18 cellular contexts compared by ENCODE assay signal in the genomic region with DNA sequence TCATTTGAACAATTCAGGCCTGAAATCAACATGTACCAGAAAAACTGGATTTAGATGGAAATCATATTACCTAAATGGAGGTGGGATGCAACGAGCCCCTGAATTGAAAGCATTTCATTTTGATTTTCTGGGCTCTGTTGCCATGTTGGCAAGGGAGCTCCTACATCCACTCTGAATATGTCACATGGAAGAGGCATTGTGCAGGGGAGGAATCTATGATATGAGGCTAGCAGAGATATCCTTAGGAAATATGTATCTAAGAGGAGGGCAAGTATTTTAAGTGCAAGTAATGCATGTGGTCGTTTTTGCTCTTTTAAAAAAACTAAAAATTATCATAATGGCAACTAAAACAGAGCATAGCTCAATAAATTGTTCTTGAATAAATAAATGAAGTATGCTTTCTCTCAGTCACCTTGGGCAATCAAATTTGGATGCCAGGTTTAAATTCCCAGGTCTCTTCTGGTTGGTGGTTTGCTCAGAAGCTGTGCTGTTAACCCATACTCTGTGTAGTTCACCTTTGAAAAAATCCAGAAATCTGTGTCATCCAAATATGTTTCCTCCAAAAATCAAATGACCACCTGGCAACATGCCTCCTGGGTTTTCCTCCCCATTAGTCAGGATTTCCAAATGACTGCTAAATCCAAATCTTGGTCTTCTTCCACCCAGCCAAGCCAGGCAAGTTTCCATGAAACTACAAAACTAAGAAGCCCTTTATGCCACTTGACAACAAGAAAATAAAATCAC. TPM values are rescaled to one million over a fixed set of nuclear protein-coding genes. Genes with fewer than 3 reads are reported as not detected.
A peak's percentile ranks its signal among the peaks of the same experiment; 100 is the strongest.
DNase-seq lines count a peak whose midpoint lies in the region; ATAC-seq, FAIRE-seq and TF ChIP-seq lines count a peak whose summit lies in the region.
"Had no signal": no experiment of that assay in that cellular context is flagged by ENCODE, and none has a peak within 500 bp of the region (broad histone marks: within the 10 kb centered on the region; RNA-seq: fewer than 3 reads in every experiment).

No MANE protein-coding gene starts in this region.

- FAIRE-seq in keratinocyte (lab: Jason Lieb, UNC) = peak; percentile 34
- FAIRE-seq: HepG2, RCC 7860 had no signal

- no peaks in the 10 kb centered on the region for H3K9me1 ChIP-seq in keratinocyte (ENCODE audit: control insufficient read depth, extremely low read depth, insufficient read depth, low read length)

- intact Hi-C loops in left cardiac atrium (cut with DNase I) (no loop called here), left ventricle myocardium superior (cut with micrococcal nuclease) (no loop called here)

- no peak overlapping the region for H3K4me2 ChIP-seq in keratinocyte (ENCODE audit: control insufficient read depth, extremely low read depth, insufficient read depth, low read depth, low read length)
- H3K4me2 ChIP-seq: KMS-11 had no signal

- no peaks in the 10 kb centered on the region for H3K9me3 ChIP-seq in keratinocyte (ENCODE audit: control insufficient read depth, low read depth, low read length)

- ATAC-seq in left cardiac atrium = peak; percentile 41 to 59
- no peak for ATAC-seq in left ventricle myocardium superior
- ATAC-seq in GM19452 (IDR thresholded peaks at IDR 0.05; ENCODE audit: unreplicated experiment) = no peak
- ATAC-seq in HG03039 (IDR thresholded peaks at IDR 0.05; ENCODE audit: unreplicated experiment) = no peak
- ATAC-seq: HepG2 had no signal

- H3K27ac ChIP-seq in keratinocyte (ENCODE audit: control insufficient read depth, insufficient read depth, low read length) = peak overlapping the region; percentile 34
- H3K27ac ChIP-seq: KMS-11 had no signal

- H3K27me3 ChIP-seq in keratinocyte (ENCODE audit: control insufficient read depth, extremely low read depth, insufficient read depth, low read length) = no peaks in the 10 kb centered on the region

- DNase-seq in left cardiac atrium (peak; percentile 24), left ventricle myocardium superior (no peak), cerebellum (ENCODE audit: low spot score) (peak; percentile 24), keratinocyte (ENCODE audit: low read depth, low spot score) (no peak), foreskin melanocyte (no peak)
- no peak for DNase-seq in activated CD8-positive, alpha-beta memory T cell treated with anti-CD3 and anti-CD28 coated beads, Interleukin-2, amount 50 U/mL, for 48 hours
- DNase-seq: CD4-positive, CD25-positive, alpha-beta regulatory T cell; DND-41; H7; NCI-H187 treated with DMSO at 0.1 percent for 48 hours; NCI-H446 treated with DMSO at 0.1 percent for 48 hours; NCI-H748 treated with DMSO at 0.1 percent for 48 hours; SIG-M5 had no signal

- no peaks in the 10 kb centered on the region for H3K79me2 ChIP-seq in keratinocyte (ENCODE audit: control insufficient read depth, insufficient read depth, low read length)

- no peak overlapping the region for H3K4me3 ChIP-seq in keratinocyte (ENCODE audit: control insufficient read depth in 2 of 3, extremely low read depth in 1 of 3, insufficient read depth in 2 of 3, low read depth in 1 of 3, low read length in 3 of 3)

- H3K36me3 ChIP-seq in keratinocyte (ENCODE audit: control insufficient read depth in 2 of 2, extremely low read depth in 1 of 2, insufficient read depth in 2 of 2, low read length in 2 of 2) = no peaks in the 10 kb centered on the region

- no peak for TF ChIP-seq CTCF in keratinocyte (optimal IDR thresholded peaks at IDR 0.05 in 1 of 3, IDR thresholded peaks at IDR 0.05 in 1 of 3, conservative IDR thresholded peaks at IDR 0.05 in 1 of 3; ENCODE audit: extremely low read depth in 1 of 3, insufficient read depth in 2 of 3, low read length in 3 of 3)

- no peak overlapping the region for H2AFZ ChIP-seq in keratinocyte (ENCODE audit: control insufficient read depth, low read length)

- dilution Hi-C loops in keratinocyte (cut with MboI; ENCODE audit: extremely low pct_ligation_motif_present, low sequenced_read_pairs) = no loop called here

- no peaks in the 10 kb centered on the region for H4K20me1 ChIP-seq in keratinocyte (ENCODE audit: control insufficient read depth, extremely low read depth, insufficient read depth, low read length)

- peaks cover 15% of the 10 kb centered on the region for H3K4me1 ChIP-seq in keratinocyte (ENCODE audit: control insufficient read depth, extremely low read depth, insufficient read depth, low read length)

- no peak overlapping the region for H3K9ac ChIP-seq in keratinocyte (ENCODE audit: control insufficient read depth, extremely low read depth, insufficient read depth, low read length)
- H3K9ac ChIP-seq: KMS-11 had no signal

RNA-seq across cellular contexts. Expression of a gene that starts 6.5 kb away (rescaled TPM):
- total RNA-seq in left cardiac atrium (10 to 100 TPM; 13.1 to 18.0 TPM), left ventricle myocardium superior (5.8 TPM), cerebellum (24.8 TPM)
- 55.4 to 64.9 TPM (median 59.9 TPM) in 3 replicates for polyA plus RNA-seq in keratinocyte
- 137 TPM for polyA plus RNA-seq in keratinocyte (2011; ENCODE audit: low read depth)
- 47.0 and 57.3 TPM in 2 replicates for polyA plus RNA-seq in keratinocyte (2011; cell fraction: cytosol; rRNA removed)
- 52.9 and 61.4 TPM in 2 replicates for polyA plus RNA-seq in keratinocyte (2011; cell fraction: nucleus; rRNA removed)
- 38.8 and 160 TPM in 2 replicates for polyA plus RNA-seq in keratinocyte (2012; ENCODE audit: low replicate concordance)
- polyA minus RNA-seq in keratinocyte = 48.8 to 72.1 TPM (median 60.8 TPM) in 3 replicates
- polyA minus RNA-seq in keratinocyte (2011; cell fraction: cytosol; rRNA and poly(A)+ RNA removed) = 40.1 TPM
- 26.3 and 38.1 TPM in 2 replicates for polyA minus RNA-seq in keratinocyte (2011; cell fraction: nucleus; rRNA and poly(A)+ RNA removed)

Comparison
In these comparisons a context has a peak if more than half of its experiments do, and no peak if none do; other contexts are left out.
1. ATAC-seq: peak in left cardiac atrium (2 of 2); none in left ventricle myocardium superior (single experiment), GM19452 (single experiment) and HG03039 (single experiment).
2. DNase-seq: peak in left cardiac atrium (single experiment) and cerebellum (single experiment); none in left ventricle myocardium superior (single experiment), keratinocyte (single experiment), foreskin melanocyte (single experiment) and activated CD8-positive, alpha-beta memory T cell treated with anti-CD3 and anti-CD28 coated beads, Interleukin-2, amount 50 U/mL, for 48 hours (single experiment).